19 cellular contexts compared by ENCODE assay signal in the genomic region with DNA sequence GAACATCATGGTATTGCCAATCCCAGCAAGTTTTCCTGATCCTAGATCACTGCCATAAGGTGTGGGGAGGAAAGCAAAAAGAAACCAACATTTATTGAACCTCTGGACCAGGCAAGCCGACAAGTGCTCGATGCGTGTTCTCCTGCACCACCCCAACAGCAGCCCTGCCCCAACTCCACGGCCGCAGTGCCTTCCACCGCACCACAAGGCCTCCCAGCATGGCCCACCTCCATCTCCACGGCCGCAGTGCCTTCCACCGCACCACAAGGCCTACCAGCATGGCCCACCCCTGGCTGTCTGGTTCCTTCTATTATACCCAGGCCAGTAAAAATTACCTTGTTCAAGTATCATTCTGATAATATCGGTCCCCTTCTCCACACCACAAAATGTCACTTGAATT. TPM values are rescaled to one million over a fixed set of nuclear protein-coding genes. Genes with fewer than 3 reads are reported as not detected.
A peak's percentile ranks its signal among the peaks of the same experiment; 100 is the strongest.
DNase-seq lines count a peak whose midpoint lies in the region; ATAC-seq lines count a peak whose summit lies in the region.
"Had no signal": no experiment of that assay in that cellular context is flagged by ENCODE, and none has a peak within 500 bp of the region (broad histone marks: within the 10 kb centered on the region; RNA-seq: fewer than 3 reads in every experiment).

No MANE protein-coding gene starts in this region.

- H3K9ac ChIP-seq in neuronal stem cell (ENCODE audit: low read depth, low read length, poor library complexity) = peak overlapping the region; percentile 6

- H3K27ac ChIP-seq in CD8-positive, alpha-beta memory T cell (ENCODE audit: low read depth, low read length) = no peak overlapping the region
- no peak overlapping the region for H3K27ac ChIP-seq in neuronal stem cell (replicated peaks; ENCODE audit: low read length)
- H3K27ac ChIP-seq: upper lobe of right lung, WERI-Rb-1 had no signal

- peak overlapping the region; percentile 76 for H3K18ac ChIP-seq in neuronal stem cell (ENCODE audit: low read length)

- no peaks in the 10 kb centered on the region for H3K36me3 ChIP-seq in CD8-positive, alpha-beta memory T cell (ENCODE audit: insufficient read depth, low read length)
- peaks cover 0 to 52% of the 10 kb centered on the region in 2 donors for H3K36me3 ChIP-seq in neuronal stem cell (replicated peaks in 1 of 2; ENCODE audit: control insufficient read depth in 2 of 2, insufficient read depth in 2 of 2, low read length in 2 of 2)

- WGBS in neuronal stem cell (ENCODE audit: extremely low coverage in 2 of 2, insufficient read length in 2 of 2, insufficient replicate concordance in 1 of 2), 2 donors = no CpG with 5 or more reads among the region's 10 CpGs

- H3K9me3 Mint-ChIP-seq in activated CD4-positive, alpha-beta T cell treated with anti-CD3 and anti-CD28 coated beads, Interleukin-2, amount 10 ng/mL, durations not matched to agents 24 days and 14 days = no peaks in the 10 kb centered on the region
- H3K9me3 Mint-ChIP-seq in CD8-positive, alpha-beta memory T cell = no peaks in the 10 kb centered on the region
- peaks cover 2% of the 10 kb centered on the region for H3K9me3 Mint-ChIP-seq in activated naive CD8-positive, alpha-beta T cell treated with anti-CD3 and anti-CD28 coated beads, Interleukin-2, amount 10 ng/mL, durations not matched to agents 7 days and 5 days
- H3K9me3 Mint-ChIP-seq: IgD-negative memory B cell had no signal

- H4K91ac ChIP-seq in neuronal stem cell (ENCODE audit: low read depth, low read length, poor library complexity) = no peak overlapping the region

- H3K4me3 ChIP-seq in CD8-positive, alpha-beta memory T cell (ENCODE audit: low read length) = no peak overlapping the region
- peak overlapping the region in 1 of 2 donors; percentile 27 for H3K4me3 ChIP-seq in neuronal stem cell (ENCODE audit: low read length in 2 of 2)
- H3K4me3 ChIP-seq: upper lobe of right lung had no signal

- H3K4me1 ChIP-seq in CD8-positive, alpha-beta memory T cell (ENCODE audit: insufficient read depth, low read length) = peaks cover 52% of the 10 kb centered on the region
- H3K4me1 ChIP-seq in neuronal stem cell (ENCODE audit: control insufficient read depth in 2 of 2, insufficient read depth in 1 of 2, low read depth in 1 of 2, low read length in 2 of 2) = no peaks in the 10 kb centered on the region
- H3K4me1 ChIP-seq: Caco-2 had no signal

- POLR2A ChIA-PET in CD8-positive, alpha-beta memory T cell (lab: Charles Lee) = interaction anchor here (2.2 kb wide), 1 partner anchor 9 kb away, joined by 16 read pairs; a partner anchor contains a TSS
- POLR2A ChIA-PET in activated naive CD8-positive, alpha-beta T cell treated with anti-CD3 and anti-CD28 coated beads, Interleukin-2, amount 10 ng/mL, durations not matched to agents 7 days and 5 days (lab: Charles Lee) = interaction anchor here (1.0 to 1.3 kb wide), 2 partner anchors 8 to 31 kb away, joined by 4 to 5 read pairs; a partner anchor contains a TSS

- no peak for ATAC-seq in activated naive CD8-positive, alpha-beta T cell treated with anti-CD3 and anti-CD28 coated beads, Interleukin-2, amount 10 ng/mL, durations not matched to agents 7 days and 5 days (ENCODE audit: low read depth)
- no peak for ATAC-seq in GM21723 (IDR thresholded peaks at IDR 0.05; ENCODE audit: unreplicated experiment)
- ATAC-seq in GM21528 (IDR thresholded peaks at IDR 0.05; ENCODE audit: low FRiP score, unreplicated experiment) = no peak
- ATAC-seq: esophagus mucosa, SK-N-SH treated with all-trans-retinoic acid at 6 μM for 48 hours had no signal

- H2AK5ac ChIP-seq in neuronal stem cell (ENCODE audit: low read depth, low read length) = no peak overlapping the region

- no peak for DNase-seq in activated CD4-positive, alpha-beta T cell treated with anti-CD3 and anti-CD28 coated beads, Interleukin-2, amount 10 ng/mL, durations not matched to agents 24 days and 14 days
- no peak for DNase-seq in activated CD4-positive, alpha-beta T cell treated with anti-CD3 and anti-CD28 coated beads for 4 hours
- no peak for DNase-seq in CD8-positive, alpha-beta memory T cell
- no peak for DNase-seq in activated naive CD8-positive, alpha-beta T cell treated with anti-CD3 and anti-CD28 coated beads, Interleukin-2, amount 10 ng/mL, durations not matched to agents 7 days and 5 days
- DNase-seq in neuronal stem cell (ENCODE audit: low spot score) (no peak), hippocampal formation (lab: John Stamatoyannopoulos, UW) (no peak)
- DNase-seq: Caco-2; glutamatergic neuron; NCI-H748 treated with DMSO at 0.1 percent for 48 hours; occipital lobe; stimulated activated CD4-positive, alpha-beta T cell treated with anti-CD3 and anti-CD28 coated beads, Interleukin-4, amount 100 ng/mL, for 24 hours; upper lobe of right lung; WERI-Rb-1 had no signal

- CTCF ChIA-PET in CD8-positive, alpha-beta memory T cell (lab: Charles Lee) = no interaction called here

- no peak overlapping the region for H2AFZ ChIP-seq in neuronal stem cell (ENCODE audit: low read length)

- H2BK120ac ChIP-seq in neuronal stem cell (ENCODE audit: low read depth, low read length) = no peak overlapping the region

- no peak overlapping the region for H3K14ac ChIP-seq in neuronal stem cell (ENCODE audit: low read length)

- no peaks in the 10 kb centered on the region for H3K9me3 ChIP-seq in CD8-positive, alpha-beta memory T cell (ENCODE audit: low read length)
- H3K9me3 ChIP-seq in neuronal stem cell (replicated peaks in 1 of 2; ENCODE audit: control insufficient read depth in 2 of 2, insufficient read depth in 1 of 2, low read depth in 1 of 2, low read length in 2 of 2) = no peaks in the 10 kb centered on the region
- H3K9me3 ChIP-seq: Caco-2, upper lobe of right lung had no signal

- H2BK12ac ChIP-seq in neuronal stem cell (ENCODE audit: low read length) = no peak overlapping the region

- H3K23ac ChIP-seq in neuronal stem cell (ENCODE audit: low read depth, low read length, poor library complexity) = no peak overlapping the region

- peaks cover 65% of the 10 kb centered on the region for H3K4me1 Mint-ChIP-seq in activated CD4-positive, alpha-beta T cell treated with anti-CD3 and anti-CD28 coated beads, Interleukin-2, amount 10 ng/mL, durations not matched to agents 24 days and 14 days
- peaks cover 56 to 84% (median 64%) of the 10 kb centered on the region in 3 donors for H3K4me1 Mint-ChIP-seq in CD8-positive, alpha-beta memory T cell
- peaks cover 55% of the 10 kb centered on the region for H3K4me1 Mint-ChIP-seq in activated naive CD8-positive, alpha-beta T cell treated with anti-CD3 and anti-CD28 coated beads, Interleukin-2, amount 10 ng/mL, durations not matched to agents 7 days and 5 days

- H3K27me3 ChIP-seq in CD8-positive, alpha-beta memory T cell (ENCODE audit: insufficient read depth, low read length, poor library complexity, severe bottlenecking) = no peaks in the 10 kb centered on the region
- H3K27me3 ChIP-seq in neuronal stem cell (ENCODE audit: control insufficient read depth in 3 of 3, insufficient read depth in 3 of 3, low read depth in 1 of 3, low read length in 3 of 3) = peaks cover 0 to 2% (median 0%) of the 10 kb centered on the region in 3 experiments
- H3K27me3 ChIP-seq: upper lobe of right lung had no signal

- peak overlapping the region; percentile 39 for H3K4me3 Mint-ChIP-seq in activated CD4-positive, alpha-beta T cell treated with anti-CD3 and anti-CD28 coated beads, Interleukin-2, amount 10 ng/mL, durations not matched to agents 24 days and 14 days
- peak overlapping the region in 3 of 7 donors; percentile 31 to 40 (median 37) for H3K4me3 Mint-ChIP-seq in CD8-positive, alpha-beta memory T cell
- peak overlapping the region; percentile 76 for H3K4me3 Mint-ChIP-seq in activated naive CD8-positive, alpha-beta T cell treated with anti-CD3 and anti-CD28 coated beads, Interleukin-2, amount 10 ng/mL, durations not matched to agents 7 days and 5 days

- H3K27ac Mint-ChIP-seq in activated CD4-positive, alpha-beta T cell treated with anti-CD3 and anti-CD28 coated beads, Interleukin-2, amount 10 ng/mL, durations not matched to agents 24 days and 14 days = peak overlapping the region; percentile 72
- peak overlapping the region; percentile 72 to 99 (median 85) for H3K27ac Mint-ChIP-seq in CD8-positive, alpha-beta memory T cell
- H3K27ac Mint-ChIP-seq in activated naive CD8-positive, alpha-beta T cell treated with anti-CD3 and anti-CD28 coated beads, Interleukin-2, amount 10 ng/mL, durations not matched to agents 7 days and 5 days = peak overlapping the region; percentile 94

- no peak overlapping the region for H2BK15ac ChIP-seq in neuronal stem cell (ENCODE audit: low read length)

- intact Hi-C loops in activated CD4-positive, alpha-beta T cell treated with anti-CD3 and anti-CD28 coated beads, Interleukin-2, amount 10 ng/mL, durations not matched to agents 24 days and 14 days (cut with micrococcal nuclease) = no loop called here

- H3K4me2 ChIP-seq in neuronal stem cell (ENCODE audit: insufficient read depth, low read length, poor library complexity, severe bottlenecking) = no peak overlapping the region

- H3K27me3 Mint-ChIP-seq in activated CD4-positive, alpha-beta T cell treated with anti-CD3 and anti-CD28 coated beads, Interleukin-2, amount 10 ng/mL, durations not matched to agents 24 days and 14 days = no peaks in the 10 kb centered on the region
- no peaks in the 10 kb centered on the region for H3K27me3 Mint-ChIP-seq in CD8-positive, alpha-beta memory T cell
- H3K27me3 Mint-ChIP-seq in activated naive CD8-positive, alpha-beta T cell treated with anti-CD3 and anti-CD28 coated beads, Interleukin-2, amount 10 ng/mL, durations not matched to agents 7 days and 5 days = no peaks in the 10 kb centered on the region
- H3K27me3 Mint-ChIP-seq: IgD-negative memory B cell had no signal

- no peak overlapping the region for H4K8ac ChIP-seq in neuronal stem cell (ENCODE audit: low read depth, low read length)

- H3K4ac ChIP-seq in neuronal stem cell (ENCODE audit: low read length) = no peak overlapping the region

- peaks cover 4% of the 10 kb centered on the region for H3K79me1 ChIP-seq in neuronal stem cell (ENCODE audit: low read depth, low read length)

- no peak overlapping the region for H2BK5ac ChIP-seq in neuronal stem cell (ENCODE audit: low read length)

- peaks cover 41% of the 10 kb centered on the region for H3K36me3 Mint-ChIP-seq in activated CD4-positive, alpha-beta T cell treated with anti-CD3 and anti-CD28 coated beads, Interleukin-2, amount 10 ng/mL, durations not matched to agents 24 days and 14 days (ENCODE audit: low read depth)
- H3K36me3 Mint-ChIP-seq in CD8-positive, alpha-beta memory T cell = peaks cover 0 to 4% (median 4%) of the 10 kb centered on the region in 3 donors
- peaks cover 16% of the 10 kb centered on the region for H3K36me3 Mint-ChIP-seq in activated naive CD8-positive, alpha-beta T cell treated with anti-CD3 and anti-CD28 coated beads, Interleukin-2, amount 10 ng/mL, durations not matched to agents 7 days and 5 days

RNA-seq across cellular contexts. Expression of a gene that starts 8.7 kb away (rescaled TPM):
- total RNA-seq in activated CD4-positive, alpha-beta T cell treated with anti-CD3 and anti-CD28 coated beads, Interleukin-2, amount 10 ng/mL, durations not matched to agents 24 days and 14 days = 23.9 and 26.1 TPM in 2 replicates
- 10 to 100 TPM; 21.2 to 22.7 TPM for total RNA-seq in CD8-positive, alpha-beta memory T cell
- polyA plus RNA-seq in CD8-positive, alpha-beta memory T cell = 1.7 TPM
- 10 to 100 TPM; 18.4 to 19.5 TPM for total RNA-seq in activated naive CD8-positive, alpha-beta T cell treated with anti-CD3 and anti-CD28 coated beads, Interleukin-2, amount 10 ng/mL, durations not matched to agents 7 days and 5 days
- 23.0 TPM for polyA plus RNA-seq in neuronal stem cell (2013, experiment 1 of 2)
- 24.8 TPM for polyA plus RNA-seq in neuronal stem cell (2013, experiment 2 of 2)

RNA-seq across cellular contexts. Expression of a gene that starts 60.0 kb away (rescaled TPM):
- total RNA-seq in activated CD4-positive, alpha-beta T cell treated with anti-CD3 and anti-CD28 coated beads, Interleukin-2, amount 10 ng/mL, durations not matched to agents 24 days and 14 days = 1.8 and 3.5 TPM in 2 replicates
- 1 to 10 TPM; 1.7 to 2.1 TPM for total RNA-seq in CD8-positive, alpha-beta memory T cell
- 2.9 TPM for polyA plus RNA-seq in CD8-positive, alpha-beta memory T cell
- total RNA-seq in activated naive CD8-positive, alpha-beta T cell treated with anti-CD3 and anti-CD28 coated beads, Interleukin-2, amount 10 ng/mL, durations not matched to agents 7 days and 5 days = 1 to 10 TPM; 2.1 to 3.0 TPM
- 3.9 TPM for polyA plus RNA-seq in neuronal stem cell (2013, experiment 1 of 2)
- 3.3 TPM for polyA plus RNA-seq in neuronal stem cell (2013, experiment 2 of 2)
- total RNA-seq: G401 had no signal
